Comparison of ENCODE assay signal across 18 cellular contexts in genomic region chr7:155369766-155370165, GRCh38.
DNase-seq lines count a peak whose midpoint lies in the region; ATAC-seq, FAIRE-seq and TF ChIP-seq lines count a peak whose summit lies in the region.
"Had no signal": no experiment of that assay in that cellular context is flagged by ENCODE, and none has a peak within 500 bp of the region (broad histone marks: within the 10 kb centered on the region; RNA-seq: fewer than 3 reads in every experiment).

No MANE protein-coding gene starts in this region.

- DNase-seq in kidney (peak; percentile 39), spleen (peak; percentile 47), amygdala (lab: John Stamatoyannopoulos, UW) (no peak), superior temporal gyrus (ENCODE audit: extremely low spot score) (no peak)
- DNase-seq: BE2C; CD4-positive, alpha-beta memory T cell; DMS153; DMS79; GDM1; GOT3; H7; HFFc6 had no signal

- H3K36me3 ChIP-seq in BLaER1 (no peaks in the 10 kb centered on the region), kidney (ENCODE audit: control insufficient read depth in 1 of 2, insufficient read depth in 2 of 2, low read length in 2 of 2) (no peaks in the 10 kb centered on the region), spleen (no peaks in the 10 kb centered on the region)
- H3K36me3 ChIP-seq: BE2C had no signal

- H3K9me3 Mint-ChIP-seq in IgD-negative memory B cell: no peaks in the 10 kb centered on the region
- H3K9me3 Mint-ChIP-seq: HFFc6 had no signal

- TF ChIP-seq CTCF in kidney (IDR thresholded peaks at IDR 0.05; ENCODE audit: borderline replicate concordance, extremely low read depth, insufficient read depth): no peak
- no peak for TF ChIP-seq CTCF in spleen (IDR thresholded peaks at IDR 0.05 in 8 of 11, conservative IDR thresholded peaks at IDR 0.05 in 3 of 11)

- no peak for FAIRE-seq in kidney (lab: Jason Lieb, UNC)
- FAIRE-seq: GM12892, GM18507 had no signal

- TF ChIP-seq POLR2A in spleen (IDR thresholded peaks at IDR 0.05): no peak

- ATAC-seq in GM19452 (IDR thresholded peaks at IDR 0.05; ENCODE audit: unreplicated experiment): no peak
- ATAC-seq: HCT116 had no signal

- peak overlapping the region in 2 of 3 donors; percentile 69 to 87 for H3K27ac Mint-ChIP-seq in IgD-negative memory B cell
- H3K27ac Mint-ChIP-seq: CD4-positive, alpha-beta memory T cell; HFFc6 had no signal

- no peak overlapping the region for H3K4me3 Mint-ChIP-seq in IgD-negative memory B cell
- H3K4me3 Mint-ChIP-seq: CD4-positive, alpha-beta memory T cell; HFFc6 had no signal

- H3K27me3 Mint-ChIP-seq in IgD-negative memory B cell: peaks cover 37% of the 10 kb centered on the region

- no peaks in the 10 kb centered on the region for H3K9me3 ChIP-seq in BLaER1
- no peaks in the 10 kb centered on the region for H3K9me3 ChIP-seq in kidney (ENCODE audit: control insufficient read depth in 1 of 2, low read length in 2 of 2)
- no peaks in the 10 kb centered on the region for H3K9me3 ChIP-seq in spleen
- H3K9me3 ChIP-seq: BE2C had no signal

- H3K4me1 Mint-ChIP-seq in IgD-negative memory B cell: peaks cover 10 to 15% (median 14%) of the 10 kb centered on the region in 3 donors

- 43 to 67% (median 61%) methylated on average over 15 of the region's 15 CpGs for WGBS in spleen, 5 donors

- H3K27me3 ChIP-seq in BLaER1 (peaks cover 46% of the 10 kb centered on the region), spleen (replicated peaks in 1 of 7) (peaks cover 6 to 75% (median 57%) of the 10 kb centered on the region in 7 donors)

- H4K20me1 ChIP-seq in BLaER1: peaks cover 22% of the 10 kb centered on the region

- H3K4me3 ChIP-seq in BLaER1: 0 out of 2 replicates have a peak overlapping the region, but pooled peaks have one; percentile 44
- no peak overlapping the region for H3K4me3 ChIP-seq in kidney (ENCODE audit: low read length in 2 of 2)
- H3K4me3 ChIP-seq in spleen: no peak overlapping the region

- H3K27ac ChIP-seq in BLaER1 (peak overlapping the region; percentile 80), kidney (ENCODE audit: low read depth in 2 of 2, low read length in 2 of 2) (no peak overlapping the region), spleen (no peak overlapping the region)

- peaks cover 76% of the 10 kb centered on the region for H3K4me1 ChIP-seq in BLaER1
- H3K4me1 ChIP-seq in kidney (ENCODE audit: control insufficient read depth in 1 of 2, insufficient read depth in 1 of 2, low read depth in 1 of 2, low read length in 2 of 2): peaks cover 0 to 8% of the 10 kb centered on the region in 2 donors
- H3K4me1 ChIP-seq in spleen: peaks cover 30 to 37% (median 35%) of the 10 kb centered on the region in 6 donors
- H3K4me1 ChIP-seq: BE2C had no signal

- peaks cover 2% of the 10 kb centered on the region for H3K36me3 Mint-ChIP-seq in IgD-negative memory B cell

- H3K9ac ChIP-seq in BLaER1 (peak overlapping the region; percentile 60), kidney (ENCODE audit: low read length in 2 of 2) (no peak overlapping the region)

- intact Hi-C loops in kidney (cut with DNase I): no loop called here
- intact Hi-C loops in spleen (cut with DNase I; ENCODE audit: low total_unique reads): loop anchor here (10.0 kb wide), 1 partner anchor 95 kb away; no protein-coding TSS in a partner anchor

- H3K4me2 ChIP-seq in BLaER1: peak overlapping the region; percentile 96

Comparison
In these comparisons a context has a peak if more than half of its experiments do, and no peak if none do; other contexts are left out.
1. DNase-seq: peak in kidney (single experiment) and spleen (single experiment); none in amygdala (0 of 56) and superior temporal gyrus (single experiment).